9 cellular contexts compared by ENCODE assay signal in genomic region chr20:45469336-45470261, GRCh38. TPM values are rescaled to one million over a fixed set of nuclear protein-coding genes. Genes with fewer than 3 reads are reported as not detected.
DNase-seq lines count a peak whose midpoint lies in the region; ATAC-seq, FAIRE-seq and TF ChIP-seq lines count a peak whose summit lies in the region.
"Had no signal": no experiment of that assay in that cellular context is flagged by ENCODE, and none has a peak within 500 bp of the region (broad histone marks: within the 10 kb centered on the region; RNA-seq: fewer than 3 reads in every experiment).

WFDC2 (plus strand) TSS chr20:45469753; CDS start chr20:45469782, 29 bp downstream.

- intact Hi-C loops in Calu3 (cut with micrococcal nuclease; ENCODE audit: unreplicated experiment) (loop anchor here (5.0 kb wide), 1 partner anchor 303 kb away; no protein-coding TSS in a partner anchor), HepG2 (cut with micrococcal nuclease; ENCODE audit: unreplicated experiment) (no loop called here)

- peaks cover 24% of the 10 kb centered on the region for H3K36me3 Mint-ChIP-seq in Calu3 (ENCODE audit: insufficient read depth, unreplicated experiment)
- H3K36me3 Mint-ChIP-seq in brain = peaks cover 4% of the 10 kb centered on the region
- no peaks in the 10 kb centered on the region for H3K36me3 Mint-ChIP-seq in HFFc6 (ENCODE audit: low read depth)

- H3K4me2 ChIP-seq in KMS-11 (peak within 1 kb of the TSS; percentile 94), HepG2 (ENCODE audit: low read depth, low read length) (peak within 1 kb of the TSS; percentile 69)

- peak within 1 kb of the TSS; percentile 100 for H2AFZ ChIP-seq in KMS-11 (ENCODE audit: low read depth)
- H2AFZ ChIP-seq in HepG2 (ENCODE audit: low read length) = no peak within 1 kb of the TSS

- DNase-seq in Calu3 = peak; percentile 83
- DNase-seq in HepG2 (ENCODE audit: low spot score) = no peak
- no peak for DNase-seq in suprapubic skin (ENCODE audit: low spot score in 2 of 2)
- DNase-seq in HFFc6 = no peak
- no peak for DNase-seq in midbrain (lab: John Stamatoyannopoulos, UW)
- no peak for DNase-seq in SIG-M5 (lab: John Stamatoyannopoulos, UW)

- TF ChIP-seq EP300 in HepG2 (IDR thresholded peaks at IDR 0.05; ENCODE audit: low read depth in 2 of 2, low read length in 2 of 2) (no peak), HepG2 (CRISPR knock-in tag; IDR thresholded peaks at IDR 0.05; ENCODE audit: borderline replicate concordance) (no peak), suprapubic skin (IDR thresholded peaks at IDR 0.05) (no peak)

- TF ChIP-seq RAD21 in HepG2 (CRISPR knock-in tag; IDR thresholded peaks at IDR 0.05) = no peak

- in situ Hi-C loops in HepG2 (cut with HindIII; ENCODE audit: extremely low pct_ligation_motif_present, low pct_unique_long_range_greater_than_20kb) = no loop called here

- no peak within 1 kb of the TSS for H3K27ac ChIP-seq in KMS-11
- no peak within 1 kb of the TSS for H3K27ac ChIP-seq in HepG2 (ENCODE audit: extremely low read length, insufficient read depth, low read length)
- peak within 1 kb of the TSS; percentile 16 for H3K27ac ChIP-seq in suprapubic skin

- H3K4me1 ChIP-seq in KMS-11 (ENCODE audit: low read depth, poor library complexity, severe bottlenecking) (peaks cover 11% of the 10 kb centered on the region), HepG2 (ENCODE audit: insufficient read depth, low read length) (peaks cover 34% of the 10 kb centered on the region), suprapubic skin (peaks cover 23% of the 10 kb centered on the region)

- H3K27ac Mint-ChIP-seq in Calu3 (ENCODE audit: unreplicated experiment) (peak within 1 kb of the TSS; percentile 46), brain (peak within 1 kb of the TSS in 1 of 5 experiments; percentile 95), HFFc6 (no peak within 1 kb of the TSS)

- H3K27me3 Mint-ChIP-seq in Calu3 (ENCODE audit: unreplicated experiment) = peaks cover 9% of the 10 kb centered on the region
- H3K27me3 Mint-ChIP-seq in brain = peaks cover 37% of the 10 kb centered on the region
- peaks cover 36% of the 10 kb centered on the region for H3K27me3 Mint-ChIP-seq in HFFc6 (ENCODE audit: insufficient read depth)

- no TSS peak for BruUV-seq in Calu3 (replicated peaks; lab: Mats Ljungman, UMichigan)
- BruUV-seq in HepG2 (replicated peaks; lab: Mats Ljungman, UMichigan) = no TSS peak

- no peaks in the 10 kb centered on the region for H3K9me3 ChIP-seq in HepG2 (ENCODE audit: low read length)
- H3K9me3 ChIP-seq in suprapubic skin = no peaks in the 10 kb centered on the region

- H3K9me3 Mint-ChIP-seq in Calu3 (ENCODE audit: low read depth, unreplicated experiment) (no peaks in the 10 kb centered on the region), brain (peaks cover 5 to 20% (median 17%) of the 10 kb centered on the region in 5 experiments), HFFc6 (no peaks in the 10 kb centered on the region)

- no peak for FAIRE-seq in HepG2 (lab: Jason Lieb, UNC)

- H3K36me3 ChIP-seq in KMS-11 (ENCODE audit: insufficient read depth) (no peaks in the 10 kb centered on the region), HepG2 (replicated peaks in 1 of 2; ENCODE audit: control insufficient read depth in 1 of 2, insufficient read depth in 2 of 2, low read length in 2 of 2) (no peaks in the 10 kb centered on the region), suprapubic skin (no peaks in the 10 kb centered on the region)

- TF ChIP-seq CTCF in Calu3 (IDR thresholded peaks at IDR 0.05; ENCODE audit: unreplicated experiment) (peak; percentile 40), KMS-11 (conservative IDR thresholded peaks at IDR 0.05; ENCODE audit: low read depth, low read length) (no peak), brain (conservative IDR thresholded peaks at IDR 0.05) (peak in 1 of 2 experiments; percentile 13), HepG2 (CRISPR knock-in tag; IDR thresholded peaks at IDR 0.05) (no peak), suprapubic skin (IDR thresholded peaks at IDR 0.05) (no peak), HFFc6 (IDR thresholded peaks at IDR 0.05) (no peak)

- H3K4me1 Mint-ChIP-seq in Calu3 (ENCODE audit: low read depth, unreplicated experiment) (peaks cover 31% of the 10 kb centered on the region), brain (peaks cover 24% of the 10 kb centered on the region), HFFc6 (ENCODE audit: low read depth) (no peaks in the 10 kb centered on the region)

- peak; percentile 61 for ATAC-seq in HepG2

- POLR2A ChIA-PET in HepG2 (lab: Yijun Ruan, JAX) = no interaction called here

- H3K4me3 ChIP-seq in KMS-11 (IDR thresholded peaks at IDR 0.05; ENCODE audit: insufficient read depth, low read depth, low read length) (no peak within 1 kb of the TSS), HepG2 (replicated peaks in 1 of 3; ENCODE audit: insufficient read depth in 1 of 3, low read depth in 2 of 3, low read length in 3 of 3) (peak within 1 kb of the TSS; percentile 32 to 73 (median 50)), suprapubic skin (peak within 1 kb of the TSS; percentile 57)

- TF ChIP-seq POLR2A in HepG2 (IDR thresholded peaks at IDR 0.05; ENCODE audit: insufficient read depth in 1 of 2, low read depth in 2 of 2, low read length in 2 of 2) = no peak
- no peak for TF ChIP-seq POLR2A in suprapubic skin (IDR thresholded peaks at IDR 0.05)

- H3K27me3 ChIP-seq in KMS-11 (ENCODE audit: insufficient read depth, low read depth) (no peaks in the 10 kb centered on the region), HepG2 (ENCODE audit: control insufficient read depth in 1 of 2, insufficient read depth in 2 of 2, low read length in 2 of 2) (peaks cover 18 to 43% of the 10 kb centered on the region in 2 experiments), suprapubic skin (peaks cover 34% of the 10 kb centered on the region)

- H3K9ac ChIP-seq in KMS-11 = peak within 1 kb of the TSS; percentile 69
- H3K9ac ChIP-seq in HepG2 (ENCODE audit: insufficient read depth, low read depth, low read length) = peak within 1 kb of the TSS; percentile 5; the same call in 1 of the 2 replicates

- H3K4me3 Mint-ChIP-seq in Calu3 (ENCODE audit: low read depth, unreplicated experiment) = peak within 1 kb of the TSS; percentile 89
- peak within 1 kb of the TSS; percentile 74 to 87 (median 78) for H3K4me3 Mint-ChIP-seq in brain
- H3K4me3 Mint-ChIP-seq in HFFc6 = no peak within 1 kb of the TSS

- 22% methylated on average over 52 of the region's 54 CpGs for WGBS in HepG2 (ENCODE audit: low lambda C conversion rate)
- 16% methylated on average over 15 of the region's 54 CpGs for WGBS in suprapubic skin

- H4K20me1 ChIP-seq in KMS-11 (ENCODE audit: insufficient read depth) (no peaks in the 10 kb centered on the region), HepG2 (ENCODE audit: insufficient read depth, low read length) (no peaks in the 10 kb centered on the region)

- CTCF ChIA-PET in Calu3 (lab: Charles Lee) (interaction anchor here (0.6 to 2.1 kb wide), 8 partner anchors 10 to 160 kb away, joined by 3 to 8 read pairs (median 5); partner anchors contain the start of gene WFDC10A), HepG2 (lab: Yijun Ruan, JAX; ENCODE audit: low intra/inter-chr PET ratio, low total read pairs) (no interaction called here)

- H3K79me2 ChIP-seq in KMS-11 (ENCODE audit: insufficient read depth, low read depth) (no peaks in the 10 kb centered on the region), HepG2 (ENCODE audit: insufficient read depth, low read length) (no peaks in the 10 kb centered on the region)

TF ChIP-seq in HepG2, 621 proteins besides CTCF, POLR2A, EP300 and RAD21 (continues in another document):
- no peak for TF ChIP-seq DNMT3B (CRISPR knock-in tag; conservative IDR thresholded peaks at IDR 0.05)
- TF ChIP-seq ZNF3 (CRISPR knock-in tag; IDR thresholded peaks at IDR 0.05) = no peak
- TF ChIP-seq MTF2 (CRISPR knock-in tag; IDR thresholded peaks at IDR 0.05; ENCODE audit: borderline replicate concordance) = peak; percentile 82; the same call in 1 of the 2 replicates
- TF ChIP-seq, protein P1, sequence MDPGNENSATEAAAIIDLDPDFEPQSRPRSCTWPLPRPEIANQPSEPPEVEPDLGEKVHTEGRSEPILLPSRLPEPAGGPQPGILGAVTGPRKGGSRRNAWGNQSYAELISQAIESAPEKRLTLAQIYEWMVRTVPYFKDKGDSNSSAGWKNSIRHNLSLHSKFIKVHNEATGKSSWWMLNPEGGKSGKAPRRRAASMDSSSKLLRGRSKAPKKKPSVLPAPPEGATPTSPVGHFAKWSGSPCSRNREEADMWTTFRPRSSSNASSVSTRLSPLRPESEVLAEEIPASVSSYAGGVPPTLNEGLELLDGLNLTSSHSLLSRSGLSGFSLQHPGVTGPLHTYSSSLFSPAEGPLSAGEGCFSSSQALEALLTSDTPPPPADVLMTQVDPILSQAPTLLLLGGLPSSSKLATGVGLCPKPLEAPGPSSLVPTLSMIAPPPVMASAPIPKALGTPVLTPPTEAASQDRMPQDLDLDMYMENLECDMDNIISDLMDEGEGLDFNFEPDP (CRISPR knock-in tag; conservative IDR thresholded peaks at IDR 0.05) = no peak
- peak; percentile 77; the same call in 1 of the 2 replicates for TF ChIP-seq ZNF724P (CRISPR knock-in tag; IDR thresholded peaks at IDR 0.05; ENCODE audit: borderline replicate concordance)

RNA-seq across cellular contexts. Expression of gene WFDC2, which starts in this region (rescaled TPM):
- total RNA-seq in Calu3 (2022) (295 TPM in 2 replicates), HepG2 (2016; rRNA removed; fragmentation: Illumina TruSeq; extraction: Trizol) (not detected in 2 replicates), suprapubic skin (10 to 100 TPM; 29.6 to 58.0 (median 34.1) TPM)
- polyA plus RNA-seq in brain (ENCODE audit: insufficient read depth, low read depth, low replicate concordance) (137 TPM), HepG2 (2011; rRNA removed) (0.13 and 0.33 TPM in 2 replicates)
- not detected in 2 replicates for total RNA-seq in HepG2 (2016; cell fraction: cytosol; rRNA removed; fragmentation: Illumina TruSeq; extraction: Trizol; ENCODE audit: low read depth)
- 0.22 TPM in 1 of 2 replicates, not detected in the other for total RNA-seq in HepG2 (2016; cell fraction: insoluble cytoplasmic fraction; rRNA removed; fragmentation: Illumina TruSeq; extraction: Trizol)
- total RNA-seq in HepG2 (2016; cell fraction: membrane; rRNA removed; fragmentation: Illumina TruSeq; extraction: Trizol) = not detected in 2 replicates
- not detected in 2 replicates for total RNA-seq in HepG2 (2016; cell fraction: nucleus; rRNA removed; fragmentation: Illumina TruSeq; extraction: Trizol)
- polyA plus RNA-seq in HepG2 (2011; cell fraction: cytosol; rRNA removed) = 0.22 and 0.66 TPM in 2 replicates
- 0.24 and 0.35 TPM in 2 replicates for polyA plus RNA-seq in HepG2 (2011; cell fraction: nucleus; rRNA removed)
- polyA plus RNA-seq in HepG2 (2012) = 0.60 TPM in 1 of 2 replicates, not detected in the other
- not detected in 2 replicates for polyA plus RNA-seq in HepG2 (2016; cell fraction: cytosol; fragmentation: Illumina TruSeq; extraction: Trizol; ENCODE audit: low read depth)
- not detected in 2 replicates for polyA plus RNA-seq in HepG2 (2016; cell fraction: insoluble cytoplasmic fraction; fragmentation: Illumina TruSeq; extraction: Trizol; ENCODE audit: low read depth)
- not detected in 2 replicates for polyA plus RNA-seq in HepG2 (2016; cell fraction: membrane; fragmentation: Illumina TruSeq; extraction: Trizol; ENCODE audit: low read depth)
- polyA plus RNA-seq in HepG2 (2016; cell fraction: nucleus; fragmentation: Illumina TruSeq; extraction: Trizol; ENCODE audit: insufficient read depth, low read depth) = not detected in 2 replicates
- polyA minus RNA-seq in HepG2 (2011; rRNA and poly(A)+ RNA removed; ENCODE audit: low replicate concordance) = not detected in 2 replicates
- polyA minus RNA-seq in HepG2 (2011; cell fraction: cytosol; rRNA and poly(A)+ RNA removed) = not detected in 2 replicates
- not detected in 2 replicates for polyA minus RNA-seq in HepG2 (2011; cell fraction: nucleus; rRNA and poly(A)+ RNA removed)
- total RNA-seq in HFFc6 (2021; fragmentation: NEBNext Ultra II Directional; extraction: Animal tissue kit (Norgen Biotek cat#: 25700)) = under 1 TPM in 1 of 6 experiments, not detected in 5; 0.97 TPM
- total RNA-seq: mononuclear cell had no signal

Comparison
In these comparisons a context has a peak if more than half of its experiments do, and no peak if none do; other contexts are left out.
1. RNA of gene WFDC2 (total RNA-seq): 295 TPM in Calu3 and 29.6 to 58.0 TPM in suprapubic skin; 0.22 TPM in HepG2 and 0.97 TPM in HFFc6; every median in the first group is over 10 times any median in the second.
2. RNA of gene WFDC2 (polyA plus RNA-seq): 137 TPM in brain (single experiment); 0.13 to 0.66 TPM in HepG2; every median in the first group is over 10 times any median in the second.
3. Peak in ATAC-seq, H3K4me3 ChIP-seq, H3K9ac ChIP-seq and H3K4me2 ChIP-seq in HepG2; RNA of the gene not detected or under 1 TPM.